In the genomic region with DNA sequence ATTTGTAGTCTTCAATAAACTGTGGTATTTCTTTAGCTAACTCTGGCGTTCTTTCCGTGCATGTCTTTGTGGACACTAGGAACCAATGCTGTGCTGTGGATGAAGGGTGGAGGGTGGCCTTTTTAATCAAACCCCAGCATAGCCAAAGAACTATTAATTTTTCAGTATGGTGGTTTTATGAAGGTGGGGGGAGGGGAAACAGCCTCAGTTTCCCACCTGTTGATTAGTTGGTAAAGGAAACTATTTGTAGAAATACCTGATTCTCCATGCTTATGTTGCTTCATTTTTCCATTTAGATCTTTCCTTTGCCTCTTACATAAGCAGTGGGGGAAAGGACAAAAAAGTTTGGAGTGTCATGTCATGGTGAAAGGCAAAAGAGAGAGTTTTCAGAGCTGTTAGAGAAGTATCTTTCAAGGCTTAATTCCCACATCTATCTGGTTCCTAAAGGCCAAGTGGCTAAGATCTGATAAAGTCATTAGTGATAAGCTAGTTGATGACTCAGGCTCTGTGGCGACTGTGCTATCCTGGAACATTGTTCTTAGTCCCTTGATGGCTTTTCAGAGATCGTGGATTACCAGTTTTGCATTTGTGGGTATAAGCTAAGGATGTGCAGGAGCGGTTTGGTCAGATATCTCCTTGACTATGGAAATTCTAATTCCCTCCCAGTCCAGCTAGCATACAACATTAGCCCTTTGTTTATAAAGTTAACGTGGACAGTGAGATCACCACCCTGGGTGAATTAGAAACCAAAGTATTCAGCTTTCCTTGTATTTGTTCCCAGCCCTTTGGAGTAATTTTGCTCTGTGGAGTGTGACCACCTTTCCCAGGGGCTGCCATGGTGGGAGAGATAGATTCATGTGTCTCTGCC, we compare ENCODE assay signal across 1 cellular context.
TF ChIP-seq lines count a peak whose summit lies in the region.

No MANE protein-coding gene starts in this region.

TF ChIP-seq in K562, 482 proteins besides CTCF, POLR2A, EP300 and RAD21 (continued from another document and continues in another):
- TF ChIP-seq, protein P1, sequence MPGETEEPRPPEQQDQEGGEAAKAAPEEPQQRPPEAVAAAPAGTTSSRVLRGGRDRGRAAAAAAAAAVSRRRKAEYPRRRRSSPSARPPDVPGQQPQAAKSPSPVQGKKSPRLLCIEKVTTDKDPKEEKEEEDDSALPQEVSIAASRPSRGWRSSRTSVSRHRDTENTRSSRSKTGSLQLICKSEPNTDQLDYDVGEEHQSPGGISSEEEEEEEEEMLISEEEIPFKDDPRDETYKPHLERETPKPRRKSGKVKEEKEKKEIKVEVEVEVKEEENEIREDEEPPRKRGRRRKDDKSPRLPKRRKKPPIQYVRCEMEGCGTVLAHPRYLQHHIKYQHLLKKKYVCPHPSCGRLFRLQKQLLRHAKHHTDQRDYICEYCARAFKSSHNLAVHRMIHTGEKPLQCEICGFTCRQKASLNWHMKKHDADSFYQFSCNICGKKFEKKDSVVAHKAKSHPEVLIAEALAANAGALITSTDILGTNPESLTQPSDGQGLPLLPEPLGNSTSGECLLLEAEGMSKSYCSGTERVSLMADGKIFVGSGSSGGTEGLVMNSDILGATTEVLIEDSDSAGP (CRISPR knock-in tag; IDR thresholded peaks at IDR 0.05) = no peak
- TF ChIP-seq HNRNPLL (IDR thresholded peaks at IDR 0.05; ENCODE audit: low read depth, low read length, poor library complexity, severe bottlenecking) (no peak), RBM22 (IDR thresholded peaks at IDR 0.05; ENCODE audit: low read depth, low read length, poor library complexity, severe bottlenecking) (peak; percentile 17), SIRT6 (IDR thresholded peaks at IDR 0.05; ENCODE audit: low read depth, low read length) (no peak), KAT7 (CRISPR knock-in tag; IDR thresholded peaks at IDR 0.05; ENCODE audit: borderline replicate concordance) (no peak), KLF6 (CRISPR knock-in tag; IDR thresholded peaks at IDR 0.05; ENCODE audit: borderline replicate concordance) (no peak), ZNF668 (CRISPR knock-in tag; IDR thresholded peaks at IDR 0.05) (no peak), GTF3C2 (IDR thresholded peaks at IDR 0.05; ENCODE audit: borderline replicate concordance, extremely low read depth, insufficient read length) (no peak), POLR2B (IDR thresholded peaks at IDR 0.05; ENCODE audit: low read depth, partially characterized antibody) (no peak), CBX3 (IDR thresholded peaks at IDR 0.05; ENCODE audit: borderline replicate concordance in 1 of 2, low read length in 2 of 2) (no peak), RB1 (IDR thresholded peaks at IDR 0.05; ENCODE audit: low read depth) (no peak), EHMT2 (IDR thresholded peaks at IDR 0.05) (no peak), ZNF785 (CRISPR knock-in tag; IDR thresholded peaks at IDR 0.05) (no peak), ILF3 (IDR thresholded peaks at IDR 0.05; ENCODE audit: borderline replicate concordance) (no peak), ZNF518B (CRISPR knock-in tag; IDR thresholded peaks at IDR 0.05) (no peak), ZNF408 (CRISPR knock-in tag; IDR thresholded peaks at IDR 0.05; ENCODE audit: low read depth) (no peak), POLR2H (tag; IDR thresholded peaks at IDR 0.05; ENCODE audit: low read depth) (no peak), RBM17 (IDR thresholded peaks at IDR 0.05; ENCODE audit: borderline replicate concordance, low read depth, low read length) (no peak), ZNF586 (CRISPR knock-in tag; conservative IDR thresholded peaks at IDR 0.05) (no peak), FIP1L1 (IDR thresholded peaks at IDR 0.05; ENCODE audit: low read depth, low read length, poor library complexity, severe bottlenecking) (no peak), CCAR2 (IDR thresholded peaks at IDR 0.05; ENCODE audit: low read depth, low read length) (no peak), JUND (IDR thresholded peaks at IDR 0.05; ENCODE audit: borderline replicate concordance, low read depth, low read length) (peak; percentile 82), JUND (tag; IDR thresholded peaks at IDR 0.05; ENCODE audit: borderline replicate concordance, low read depth, low read length) (peak; percentile 76; the same call in 1 of the 3 replicates), STAT5A (IDR thresholded peaks at IDR 0.05; ENCODE audit: borderline replicate concordance, low read length) (no peak), HMG20A (CRISPR knock-in tag; conservative IDR thresholded peaks at IDR 0.05) (no peak), BRF1 (IDR thresholded peaks at IDR 0.05; ENCODE audit: borderline replicate concordance, extremely low read depth, insufficient read length) (no peak), FOXA3 (CRISPR knock-in tag; conservative IDR thresholded peaks at IDR 0.05 in 1 of 2, IDR thresholded peaks at IDR 0.05 in 1 of 2) (no peak), C11orf30 (IDR thresholded peaks at IDR 0.05; ENCODE audit: low read depth) (no peak), SRSF9 (IDR thresholded peaks at IDR 0.05; ENCODE audit: borderline replicate concordance, low read depth, low read length) (no peak)
- TF ChIP-seq, protein P2, sequence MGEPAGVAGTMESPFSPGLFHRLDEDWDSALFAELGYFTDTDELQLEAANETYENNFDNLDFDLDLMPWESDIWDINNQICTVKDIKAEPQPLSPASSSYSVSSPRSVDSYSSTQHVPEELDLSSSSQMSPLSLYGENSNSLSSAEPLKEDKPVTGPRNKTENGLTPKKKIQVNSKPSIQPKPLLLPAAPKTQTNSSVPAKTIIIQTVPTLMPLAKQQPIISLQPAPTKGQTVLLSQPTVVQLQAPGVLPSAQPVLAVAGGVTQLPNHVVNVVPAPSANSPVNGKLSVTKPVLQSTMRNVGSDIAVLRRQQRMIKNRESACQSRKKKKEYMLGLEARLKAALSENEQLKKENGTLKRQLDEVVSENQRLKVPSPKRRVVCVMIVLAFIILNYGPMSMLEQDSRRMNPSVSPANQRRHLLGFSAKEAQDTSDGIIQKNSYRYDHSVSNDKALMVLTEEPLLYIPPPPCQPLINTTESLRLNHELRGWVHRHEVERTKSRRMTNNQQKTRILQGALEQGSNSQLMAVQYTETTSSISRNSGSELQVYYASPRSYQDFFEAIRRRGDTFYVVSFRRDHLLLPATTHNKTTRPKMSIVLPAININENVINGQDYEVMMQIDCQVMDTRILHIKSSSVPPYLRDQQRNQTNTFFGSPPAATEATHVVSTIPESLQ (CRISPR knock-in tag; IDR thresholded peaks at IDR 0.05) = no peak
- TF ChIP-seq, protein P3, sequence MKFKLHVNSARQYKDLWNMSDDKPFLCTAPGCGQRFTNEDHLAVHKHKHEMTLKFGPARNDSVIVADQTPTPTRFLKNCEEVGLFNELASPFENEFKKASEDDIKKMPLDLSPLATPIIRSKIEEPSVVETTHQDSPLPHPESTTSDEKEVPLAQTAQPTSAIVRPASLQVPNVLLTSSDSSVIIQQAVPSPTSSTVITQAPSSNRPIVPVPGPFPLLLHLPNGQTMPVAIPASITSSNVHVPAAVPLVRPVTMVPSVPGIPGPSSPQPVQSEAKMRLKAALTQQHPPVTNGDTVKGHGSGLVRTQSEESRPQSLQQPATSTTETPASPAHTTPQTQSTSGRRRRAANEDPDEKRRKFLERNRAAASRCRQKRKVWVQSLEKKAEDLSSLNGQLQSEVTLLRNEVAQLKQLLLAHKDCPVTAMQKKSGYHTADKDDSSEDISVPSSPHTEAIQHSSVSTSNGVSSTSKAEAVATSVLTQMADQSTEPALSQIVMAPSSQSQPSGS (CRISPR knock-in tag; IDR thresholded peaks at IDR 0.05) = no peak
- TF ChIP-seq, protein P4, sequence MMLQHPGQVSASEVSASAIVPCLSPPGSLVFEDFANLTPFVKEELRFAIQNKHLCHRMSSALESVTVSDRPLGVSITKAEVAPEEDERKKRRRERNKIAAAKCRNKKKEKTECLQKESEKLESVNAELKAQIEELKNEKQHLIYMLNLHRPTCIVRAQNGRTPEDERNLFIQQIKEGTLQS (IDR thresholded peaks at IDR 0.05) = peak; percentile 57
- TF ChIP-seq, protein P4 (CRISPR knock-in tag; conservative IDR thresholded peaks at IDR 0.05) = no peak
- TF ChIP-seq, protein P5, sequence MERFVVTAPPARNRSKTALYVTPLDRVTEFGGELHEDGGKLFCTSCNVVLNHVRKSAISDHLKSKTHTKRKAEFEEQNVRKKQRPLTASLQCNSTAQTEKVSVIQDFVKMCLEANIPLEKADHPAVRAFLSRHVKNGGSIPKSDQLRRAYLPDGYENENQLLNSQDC (CRISPR knock-in tag; IDR thresholded peaks at IDR 0.05) = no peak
- TF ChIP-seq, protein P6, sequence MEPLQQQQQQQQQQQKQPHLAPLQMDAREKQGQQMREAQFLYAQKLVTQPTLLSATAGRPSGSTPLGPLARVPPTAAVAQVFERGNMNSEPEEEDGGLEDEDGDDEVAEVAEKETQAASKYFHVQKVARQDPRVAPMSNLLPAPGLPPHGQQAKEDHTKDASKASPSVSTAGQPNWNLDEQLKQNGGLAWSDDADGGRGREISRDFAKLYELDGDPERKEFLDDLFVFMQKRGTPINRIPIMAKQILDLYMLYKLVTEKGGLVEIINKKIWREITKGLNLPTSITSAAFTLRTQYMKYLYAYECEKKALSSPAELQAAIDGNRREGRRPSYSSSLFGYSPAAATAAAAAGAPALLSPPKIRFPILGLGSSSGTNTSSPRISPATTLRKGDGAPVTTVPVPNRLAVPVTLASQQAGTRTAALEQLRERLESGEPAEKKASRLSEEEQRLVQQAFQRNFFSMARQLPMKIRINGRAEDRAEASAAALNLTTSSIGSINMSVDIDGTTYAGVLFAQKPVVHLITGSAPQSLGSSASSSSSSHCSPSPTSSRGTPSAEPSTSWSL (CRISPR knock-in tag; IDR thresholded peaks at IDR 0.05; ENCODE audit: borderline replicate concordance) = no peak
- TF ChIP-seq, protein P7, sequence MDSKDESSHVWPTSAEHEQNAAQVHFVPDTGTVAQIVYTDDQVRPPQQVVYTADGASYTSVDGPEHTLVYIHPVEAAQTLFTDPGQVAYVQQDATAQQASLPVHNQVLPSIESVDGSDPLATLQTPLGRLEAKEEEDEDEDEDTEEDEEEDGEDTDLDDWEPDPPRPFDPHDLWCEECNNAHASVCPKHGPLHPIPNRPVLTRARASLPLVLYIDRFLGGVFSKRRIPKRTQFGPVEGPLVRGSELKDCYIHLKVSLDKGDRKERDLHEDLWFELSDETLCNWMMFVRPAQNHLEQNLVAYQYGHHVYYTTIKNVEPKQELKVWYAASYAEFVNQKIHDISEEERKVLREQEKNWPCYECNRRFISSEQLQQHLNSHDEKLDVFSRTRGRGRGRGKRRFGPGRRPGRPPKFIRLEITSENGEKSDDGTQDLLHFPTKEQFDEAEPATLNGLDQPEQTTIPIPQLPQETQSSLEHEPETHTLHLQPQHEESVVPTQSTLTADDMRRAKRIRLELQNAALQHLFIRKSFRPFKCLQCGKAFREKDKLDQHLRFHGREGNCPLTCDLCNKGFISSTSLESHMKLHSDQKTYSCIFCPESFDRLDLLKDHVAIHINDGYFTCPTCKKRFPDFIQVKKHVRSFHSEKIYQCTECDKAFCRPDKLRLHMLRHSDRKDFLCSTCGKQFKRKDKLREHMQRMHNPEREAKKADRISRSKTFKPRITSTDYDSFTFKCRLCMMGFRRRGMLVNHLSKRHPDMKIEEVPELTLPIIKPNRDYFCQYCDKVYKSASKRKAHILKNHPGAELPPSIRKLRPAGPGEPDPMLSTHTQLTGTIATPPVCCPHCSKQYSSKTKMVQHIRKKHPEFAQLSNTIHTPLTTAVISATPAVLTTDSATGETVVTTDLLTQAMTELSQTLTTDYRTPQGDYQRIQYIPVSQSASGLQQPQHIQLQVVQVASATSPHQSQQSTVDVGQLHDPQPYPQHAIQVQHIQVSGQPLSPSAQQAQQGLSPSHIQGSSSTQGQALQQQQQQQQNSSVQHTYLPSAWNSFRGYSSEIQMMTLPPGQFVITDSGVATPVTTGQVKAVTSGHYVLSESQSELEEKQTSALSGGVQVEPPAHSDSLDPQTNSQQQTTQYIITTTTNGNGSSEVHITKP (IDR thresholded peaks at IDR 0.05; ENCODE audit: partially characterized antibody) = no peak
